In genomic region chr1:32400876-32401631, GRCh38 we compare ENCODE assay signal across 8 cellular contexts. TPM values are rescaled to one million over a fixed set of nuclear protein-coding genes. Genes with fewer than 3 reads are reported as not detected.
DNase-seq lines count a peak whose midpoint lies in the region; ATAC-seq and TF ChIP-seq lines count a peak whose summit lies in the region.

No MANE protein-coding gene starts in this region.

- no peaks in the 10 kb centered on the region for H3K9me3 Mint-ChIP-seq in HFFc6

- H3K36me3 ChIP-seq in BLaER1 treated with 17β-estradiol and CSF1 and Interleukin-3, amounts not matched to agents 10 nM and 100 nM: no peaks in the 10 kb centered on the region

- H3K4me2 ChIP-seq in BLaER1 treated with 17β-estradiol and CSF1 and Interleukin-3, amounts not matched to agents 10 nM and 100 nM: peak overlapping the region in 9 of 11 experiments; percentile 5 to 68 (median 16); a peak in 8 of 22 replicates

- H3K9me3 ChIP-seq in BLaER1 treated with 17β-estradiol and CSF1 and Interleukin-3, amounts not matched to agents 10 nM and 100 nM (replicated peaks in 1 of 11): 0 out of 22 replicates have a peak, but pooled peaks cover 0 to 5% (median 0%) of the 10 kb centered on the region in 11 experiments

- H4K20me1 ChIP-seq in BLaER1 treated with 17β-estradiol and CSF1 and Interleukin-3, amounts not matched to agents 10 nM and 100 nM: no peaks in the 10 kb centered on the region

- DNase-seq in HFFc6 (peak; percentile 89), NCI-H82 (lab: John Stamatoyannopoulos, UW) (peak; percentile 97), epithelial cell of proximal tubule (ENCODE audit: low read depth) (no peak), middle frontal gyrus (ENCODE audit: extremely low spot score, low spot score) (peak; percentile 73)
- DNase-seq in activated CD8-positive, alpha-beta memory T cell treated with anti-CD3 and anti-CD28 coated beads, Interleukin-2, amount 50 U/mL, for 48 hours: peak; percentile 79
- DNase-seq in stimulated activated CD8-positive, alpha-beta memory T cell treated with anti-CD3 and anti-CD28 coated beads, Interleukin-2, amount 100 ng/mL, for 1 hour (ENCODE audit: low read depth in 2 of 2): peak; percentile 2 to 11

- H3K36me3 Mint-ChIP-seq in HFFc6 (ENCODE audit: low read depth): no peaks in the 10 kb centered on the region

- H3K27me3 ChIP-seq in BLaER1 treated with 17β-estradiol and CSF1 and Interleukin-3, amounts not matched to agents 10 nM and 100 nM: no peaks in the 10 kb centered on the region

- H3K27ac Mint-ChIP-seq in HFFc6: peak overlapping the region; percentile 77

- ATAC-seq in GM18867 (IDR thresholded peaks at IDR 0.05; ENCODE audit: unreplicated experiment): no peak

- TF ChIP-seq CTCF in HFFc6 (IDR thresholded peaks at IDR 0.05): peak; percentile 88
- peak; percentile 94 for TF ChIP-seq CTCF in epithelial cell of proximal tubule (conservative IDR thresholded peaks at IDR 0.05; ENCODE audit: low read depth, low read length)

- peak overlapping the region in 5 of 11 experiments; percentile 4 to 42 (median 17); a peak in 4 of 22 replicates for H3K9ac ChIP-seq in BLaER1 treated with 17β-estradiol and CSF1 and Interleukin-3, amounts not matched to agents 10 nM and 100 nM

- H3K27ac ChIP-seq in BLaER1 treated with 17β-estradiol and CSF1 and Interleukin-3, amounts not matched to agents 10 nM and 100 nM: no peak overlapping the region

- peaks cover 0 to 3% (median under 1%) of the 10 kb centered on the region in 10 experiments; a peak in 8 of 20 replicates for H3K4me1 ChIP-seq in BLaER1 treated with 17β-estradiol and CSF1 and Interleukin-3, amounts not matched to agents 10 nM and 100 nM

- H3K4me3 ChIP-seq in BLaER1 treated with 17β-estradiol and CSF1 and Interleukin-3, amounts not matched to agents 10 nM and 100 nM: no peak overlapping the region
- no peak overlapping the region for H3K4me3 ChIP-seq in epithelial cell of proximal tubule (ENCODE audit: low read depth, low read length)

- H3K4me1 Mint-ChIP-seq in HFFc6 (ENCODE audit: low read depth): peaks cover 28% of the 10 kb centered on the region

- H3K4me3 Mint-ChIP-seq in HFFc6: peak overlapping the region; percentile 38

- H3K27me3 Mint-ChIP-seq in HFFc6 (ENCODE audit: insufficient read depth): no peaks in the 10 kb centered on the region; the same call in 1 of the 2 replicates

RNA-seq across cellular contexts. Expression of gene BSDC1, which starts 6.8 kb away (rescaled TPM):
- total RNA-seq in HFFc6 (2021; fragmentation: NEBNext Ultra II Directional; extraction: Animal tissue kit (Norgen Biotek cat#: 25700)): 10 to 100 TPM; 52.9 to 65.5 (median 60.1) TPM
- 56.7 and 61.1 TPM in 2 replicates for total RNA-seq in epithelial cell of proximal tubule

RNA-seq across cellular contexts. Expression of gene TSSK3, which starts 38.7 kb away (rescaled TPM):
- total RNA-seq in HFFc6 (2021; fragmentation: NEBNext Ultra II Directional; extraction: Animal tissue kit (Norgen Biotek cat#: 25700)): 1 to 10 TPM in 1 of 6 experiments, under 1 TPM in 5; 0.38 to 1.2 (median 0.72) TPM
- total RNA-seq in epithelial cell of proximal tubule: 0.58 TPM in 1 of 2 replicates, not detected in the other

RNA-seq across cellular contexts. Expression of gene FAM229A, which starts 38.8 kb away (rescaled TPM):
- total RNA-seq in HFFc6 (2021; fragmentation: NEBNext Ultra II Directional; extraction: Animal tissue kit (Norgen Biotek cat#: 25700)): 1 to 10 TPM; 1.1 to 3.0 (median 1.7) TPM
- 1.7 and 11.7 TPM in 2 replicates for total RNA-seq in epithelial cell of proximal tubule
